ENCODE assay signal across 16 cellular contexts in the genomic region with DNA sequence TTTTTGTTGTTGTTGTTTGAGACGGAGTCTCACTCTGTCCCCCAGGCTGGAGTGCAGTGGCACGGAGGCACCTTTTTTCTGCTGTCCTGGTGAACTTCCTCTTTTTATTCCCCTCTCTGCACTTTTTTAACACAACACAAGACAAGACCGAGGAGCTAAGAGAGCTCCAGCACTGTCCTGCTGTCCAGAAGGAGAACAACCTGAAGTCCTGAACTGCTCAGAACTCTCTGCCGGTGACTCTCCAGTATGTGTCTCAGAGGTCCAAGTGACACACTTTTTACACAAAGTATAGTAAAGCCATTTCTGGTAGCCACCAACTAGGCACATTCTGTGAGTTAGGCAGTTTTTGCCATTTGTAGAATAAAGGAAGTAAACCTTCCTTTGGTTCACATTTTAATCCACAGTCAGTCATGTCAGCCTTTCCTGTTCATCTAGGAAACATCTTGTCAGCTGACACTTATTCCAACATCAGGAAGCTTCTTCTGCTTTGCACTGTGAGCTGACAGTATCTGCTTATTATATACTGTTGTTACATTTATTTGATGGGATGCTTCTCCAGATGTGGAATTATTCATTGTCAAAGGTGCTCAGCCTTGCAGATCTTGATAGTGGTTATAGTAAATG. TPM values are rescaled to one million over a fixed set of nuclear protein-coding genes. Genes with fewer than 3 reads are reported as not detected.
A peak's percentile ranks its signal among the peaks of the same experiment; 100 is the strongest.
DNase-seq lines count a peak whose midpoint lies in the region; ATAC-seq lines count a peak whose summit lies in the region.
"Had no signal": no experiment of that assay in that cellular context is flagged by ENCODE, and none has a peak within 500 bp of the region (broad histone marks: within the 10 kb centered on the region; RNA-seq: fewer than 3 reads in every experiment).

No MANE protein-coding gene starts in this region.

- DNase-seq in SIG-M5 treated with dmso at 0.1 percent for 504 hours (lab: John Stamatoyannopoulos, UW; ENCODE audit: unreplicated experiment) = peak; percentile 9
- no peak for DNase-seq in SIG-M5 (lab: John Stamatoyannopoulos, UW)
- peak; percentile 74 for DNase-seq in NOMO-1 treated with DMSO at 0.1 percent for 48 hours (lab: John Stamatoyannopoulos, UW; ENCODE audit: unreplicated experiment)
- peak; percentile 41 for DNase-seq in dermis blood vessel endothelial cell
- DNase-seq in stimulated activated naive B cell treated with anti-CD40 and anti-IgM and Interleukin-4, amounts not matched to agents 10 μg/mL and 1 μg/mL and 100 μg/mL, for 72 hours = no peak
- DNase-seq in dedifferentiated amniotic fluid mesenchymal stem cell (ENCODE audit: extremely low spot score) = no peak
- no peak for DNase-seq in NCI-H2107 treated with DMSO at 0.1 percent for 48 hours (lab: John Stamatoyannopoulos, UW; ENCODE audit: unreplicated experiment)
- DNase-seq: activated CD8-positive, alpha-beta memory T cell treated with anti-CD3 and anti-CD28 coated beads for 24 hours; activated effector memory CD4-positive, alpha-beta T cell treated with Interleukin-2 at 50 U/mL for 16 hours; CD4-positive, alpha-beta memory T cell; glutamatergic neuron; islet precursor cell; Karpas-422; NCI-H526 treated with DMSO at 0.1 percent for 48 hours; stimulated activated CD4-positive, alpha-beta T cell treated with anti-CD3 and anti-CD28 coated beads, Interleukin-12 subunit alpha, Interleukin-12 subunit beta, amount 100 ng/mL, for 4 hours had no signal

- peaks cover 0 to 2% of the 10 kb centered on the region in 2 donors for H3K9me3 Mint-ChIP-seq in stimulated activated naive B cell treated with anti-CD40 and anti-IgM and Interleukin-4, amounts not matched to agents 10 μg/mL and 1 μg/mL and 100 μg/mL, for 72 hours

- ATAC-seq in stimulated activated naive B cell treated with anti-CD40 and anti-IgM and Interleukin-4, amounts not matched to agents 10 μg/mL and 1 μg/mL and 100 μg/mL, for 72 hours (replicated peaks) = peak; percentile 7 to 52
- no peak for ATAC-seq in HG02642 (IDR thresholded peaks at IDR 0.05; ENCODE audit: poor library complexity, unreplicated experiment)

- H3K4me1 Mint-ChIP-seq in stimulated activated naive B cell treated with anti-CD40 and anti-IgM and Interleukin-4, amounts not matched to agents 10 μg/mL and 1 μg/mL and 100 μg/mL, for 72 hours = peaks cover 26 to 48% of the 10 kb centered on the region in 2 donors
- H3K4me1 Mint-ChIP-seq: CD4-positive, alpha-beta memory T cell had no signal

- peak overlapping the region in 1 of 2 donors; percentile 68 for H3K4me3 Mint-ChIP-seq in stimulated activated naive B cell treated with anti-CD40 and anti-IgM and Interleukin-4, amounts not matched to agents 10 μg/mL and 1 μg/mL and 100 μg/mL, for 72 hours
- H3K4me3 Mint-ChIP-seq: CD4-positive, alpha-beta memory T cell had no signal

- H3K27me3 Mint-ChIP-seq in stimulated activated naive B cell treated with anti-CD40 and anti-IgM and Interleukin-4, amounts not matched to agents 10 μg/mL and 1 μg/mL and 100 μg/mL, for 72 hours = no peaks in the 10 kb centered on the region

- peaks cover 0 to 4% of the 10 kb centered on the region in 2 donors for H3K36me3 Mint-ChIP-seq in stimulated activated naive B cell treated with anti-CD40 and anti-IgM and Interleukin-4, amounts not matched to agents 10 μg/mL and 1 μg/mL and 100 μg/mL, for 72 hours
- H3K36me3 Mint-ChIP-seq: CD4-positive, alpha-beta memory T cell had no signal

- H3K27ac Mint-ChIP-seq in stimulated activated naive B cell treated with anti-CD40 and anti-IgM and Interleukin-4, amounts not matched to agents 10 μg/mL and 1 μg/mL and 100 μg/mL, for 72 hours = peak overlapping the region; percentile 88
- H3K27ac Mint-ChIP-seq: CD4-positive, alpha-beta memory T cell had no signal

RNA-seq across cellular contexts. Expression of a gene that starts 28.1 kb away (rescaled TPM):
- total RNA-seq in dermis blood vessel endothelial cell = 2,879 and 3,040 TPM in 2 replicates

Comparison
In these comparisons a context has a peak if more than half of its experiments do, and no peak if none do; other contexts are left out.
1. DNase-seq: peak in SIG-M5 treated with dmso at 0.1 percent for 504 hours (single experiment), NOMO-1 treated with DMSO at 0.1 percent for 48 hours (single experiment) and dermis blood vessel endothelial cell (single experiment); none in SIG-M5 (single experiment), stimulated activated naive B cell treated with anti-CD40 and anti-IgM and Interleukin-4, amounts not matched to agents 10 μg/mL and 1 μg/mL and 100 μg/mL, for 72 hours (single experiment), dedifferentiated amniotic fluid mesenchymal stem cell (single experiment) and NCI-H2107 treated with DMSO at 0.1 percent for 48 hours (single experiment).